8 cellular contexts compared by ENCODE assay signal in the genomic region with DNA sequence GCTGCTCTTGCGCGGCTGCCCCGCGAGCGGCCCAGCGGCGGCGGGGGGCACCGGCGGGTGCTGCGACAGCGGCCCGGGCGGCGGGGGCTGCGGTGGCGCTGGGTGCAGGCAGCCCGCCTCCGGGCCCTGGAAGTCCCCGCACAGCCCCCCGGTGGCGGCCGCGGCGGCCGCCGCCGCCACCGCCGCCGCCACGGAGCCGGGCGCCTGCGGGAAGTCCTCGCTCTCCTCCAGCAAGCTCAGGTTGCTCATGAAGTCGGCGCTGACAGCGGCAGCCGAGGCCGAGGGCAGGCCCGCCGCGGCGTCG. TPM values are rescaled to one million over a fixed set of nuclear protein-coding genes. Genes with fewer than 3 reads are reported as not detected.
DNase-seq lines count a peak whose midpoint lies in the region; ATAC-seq, FAIRE-seq and TF ChIP-seq lines count a peak whose summit lies in the region.

No MANE protein-coding gene starts in this region.

- ATAC-seq in A549 (peak in 1 of 2 experiments; percentile 12; a peak in 3 of 6 replicates), GM19035 (IDR thresholded peaks at IDR 0.05; ENCODE audit: unreplicated experiment) (peak; percentile 4), right lobe of liver (no peak), GM18870 (IDR thresholded peaks at IDR 0.05; ENCODE audit: unreplicated experiment) (no peak)

- H3K36me3 ChIP-seq in ascending aorta = no peaks in the 10 kb centered on the region
- H3K36me3 ChIP-seq in right lobe of liver = no peaks in the 10 kb centered on the region
- no peaks in the 10 kb centered on the region for H3K36me3 ChIP-seq in stomach smooth muscle (ENCODE audit: control insufficient read depth in 2 of 2, insufficient read depth in 2 of 2, low read length in 2 of 2)

- H3K4me3 ChIP-seq in A549 (peak overlapping the region; percentile 95), ascending aorta (peak overlapping the region; percentile 74 to 79), right lobe of liver (peak overlapping the region; percentile 85 to 96 (median 92)), stomach smooth muscle (ENCODE audit: low read length in 2 of 2) (peak overlapping the region; percentile 91 to 95)

- peak overlapping the region; percentile 89 for H3K4me2 ChIP-seq in A549

- H3K4me1 ChIP-seq in A549 (peaks cover 22% of the 10 kb centered on the region), ascending aorta (peaks cover 0 to 24% of the 10 kb centered on the region in 2 donors), right lobe of liver (peaks cover 0 to 30% (median 4%) of the 10 kb centered on the region in 4 donors), stomach smooth muscle (ENCODE audit: control insufficient read depth, insufficient read depth, low read length) (peaks cover 25% of the 10 kb centered on the region)

- peak in 1 of 2 experiments; percentile 13 for DNase-seq in A549 (ENCODE audit: low read depth in 1 of 2, low spot score in 1 of 2)
- peak; percentile 22 for DNase-seq in NCI-H526 treated with DMSO at 0.1 percent for 48 hours (lab: John Stamatoyannopoulos, UW)
- DNase-seq in ascending aorta (ENCODE audit: low spot score in 2 of 2) = no peak
- DNase-seq in right lobe of liver = no peak
- no peak for DNase-seq in HTR-8/SVneo (ENCODE audit: insufficient read length, low spot score)

- H3K27me3 ChIP-seq in ascending aorta (no peaks in the 10 kb centered on the region), right lobe of liver (no peaks in the 10 kb centered on the region), stomach smooth muscle (ENCODE audit: control insufficient read depth in 1 of 2, insufficient read depth in 2 of 2, low read length in 2 of 2) (no peaks in the 10 kb centered on the region)

- peak overlapping the region; percentile 91 to 95 for H3K27ac ChIP-seq in A549
- H3K27ac ChIP-seq in ascending aorta = peak overlapping the region; percentile 96 to 100
- peak overlapping the region; percentile 97 to 99 (median 99) for H3K27ac ChIP-seq in right lobe of liver
- peak overlapping the region; percentile 93 for H3K27ac ChIP-seq in stomach smooth muscle (ENCODE audit: low read length)

- peak overlapping the region; percentile 72 to 82 for H3K9ac ChIP-seq in stomach smooth muscle (ENCODE audit: low read length in 2 of 2)

- FAIRE-seq in A549 (lab: Jason Lieb, UNC) (no peak), HTR-8/SVneo (lab: Jason Lieb, UNC) (no peak)

- POLR2A ChIA-PET in A549 (lab: Yijun Ruan, JAX) = interaction anchor here (0.9 kb wide), 1 partner anchor 162 kb away, joined by 3 read pairs; no protein-coding TSS in a partner anchor

- no peak for TF ChIP-seq RAD21 in A549 (conservative IDR thresholded peaks at IDR 0.05 in 1 of 2, IDR thresholded peaks at IDR 0.05 in 1 of 2)

- intact Hi-C loops in ascending aorta (cut with DNase I) = loop anchor here (2.0 to 10.0 kb wide), 9 partner anchors 195 to 1379 kb away; partner anchors contain the start of genes DGKH and WBP4
- intact Hi-C loops in right lobe of liver (cut with DNase I) = loop anchor here (10.0 kb wide), 2 partner anchors 111 to 181 kb away; no protein-coding TSS in a partner anchor

- TF ChIP-seq EP300 in A549 (IDR thresholded peaks at IDR 0.05) = no peak

- TF ChIP-seq POLR2A in A549 (IDR thresholded peaks at IDR 0.05; ENCODE audit: low read length) = no peak
- no peak for TF ChIP-seq POLR2A in right lobe of liver (IDR thresholded peaks at IDR 0.05)

- no peak for TF ChIP-seq CTCF in A549 (IDR thresholded peaks at IDR 0.05)
- no peak for TF ChIP-seq CTCF in ascending aorta (IDR thresholded peaks at IDR 0.05)
- TF ChIP-seq CTCF in right lobe of liver (IDR thresholded peaks at IDR 0.05) = no peak

- H3K9me3 ChIP-seq in A549 = no peaks in the 10 kb centered on the region
- H3K9me3 ChIP-seq in ascending aorta = no peaks in the 10 kb centered on the region
- no peaks in the 10 kb centered on the region for H3K9me3 ChIP-seq in right lobe of liver
- H3K9me3 ChIP-seq in stomach smooth muscle (ENCODE audit: control insufficient read depth in 2 of 2, low read length in 2 of 2) = no peaks in the 10 kb centered on the region

- CTCF ChIA-PET in A549 (lab: Yijun Ruan, JAX) = interaction anchor here (0.7 kb wide), 2 partner anchors 252 to 463 kb away, joined by 3 read pairs; no protein-coding TSS in a partner anchor

- no CpG with 5 or more reads among the region's 46 CpGs for WGBS in A549 (ENCODE audit: missing lambda C conversion rate)
- no CpG with 5 or more reads among the region's 46 CpGs for WGBS in right lobe of liver (ENCODE audit: insufficient coverage, low coverage, low lambda C conversion rate, missing lambda C conversion rate)

TF ChIP-seq in A549, 52 proteins besides CTCF, POLR2A, EP300 and RAD21:
- no peak for TF ChIP-seq FOSL2 (IDR thresholded peaks at IDR 0.05)
- TF ChIP-seq FOSL2 (CRISPR knock-in tag; IDR thresholded peaks at IDR 0.05) = no peak
- TF ChIP-seq HMGXB4 (CRISPR knock-in tag; IDR thresholded peaks at IDR 0.05; ENCODE audit: borderline replicate concordance) = no peak
- TF ChIP-seq ESRRA (IDR thresholded peaks at IDR 0.05; ENCODE audit: borderline replicate concordance, low read length) = no peak
- TF ChIP-seq ZC3H11A (IDR thresholded peaks at IDR 0.05) = no peak

RNA-seq across cellular contexts. Expression of gene FOXO1, which starts 0.7 kb away (rescaled TPM):
- polyA plus RNA-seq in A549 (2011; rRNA removed) (3.6 and 3.9 TPM in 2 replicates), A549 (2017; fragmentation: RNase III; extraction: RNeasy Plus Mini Kit Qiagen cat#74134 plus additional on column Dnase treatment) (2.0 to 2.3 TPM (median 2.2 TPM) in 3 replicates)
- 1.1 and 1.6 TPM in 2 replicates for polyA plus RNA-seq in A549 (2012; cell fraction: cytosol; rRNA removed)
- polyA plus RNA-seq in A549 (2012; cell fraction: nucleus; rRNA removed) = 2.2 and 3.0 TPM in 2 replicates
- polyA minus RNA-seq in A549 (2011; rRNA and poly(A)+ RNA removed) = 10.5 and 11.0 TPM in 2 replicates
- total RNA-seq in ascending aorta (65.1 TPM), right lobe of liver (10 to 100 TPM; 12.3 to 27.7 (median 14.6) TPM)
